20 cellular contexts compared by ENCODE assay signal in the genomic region with DNA sequence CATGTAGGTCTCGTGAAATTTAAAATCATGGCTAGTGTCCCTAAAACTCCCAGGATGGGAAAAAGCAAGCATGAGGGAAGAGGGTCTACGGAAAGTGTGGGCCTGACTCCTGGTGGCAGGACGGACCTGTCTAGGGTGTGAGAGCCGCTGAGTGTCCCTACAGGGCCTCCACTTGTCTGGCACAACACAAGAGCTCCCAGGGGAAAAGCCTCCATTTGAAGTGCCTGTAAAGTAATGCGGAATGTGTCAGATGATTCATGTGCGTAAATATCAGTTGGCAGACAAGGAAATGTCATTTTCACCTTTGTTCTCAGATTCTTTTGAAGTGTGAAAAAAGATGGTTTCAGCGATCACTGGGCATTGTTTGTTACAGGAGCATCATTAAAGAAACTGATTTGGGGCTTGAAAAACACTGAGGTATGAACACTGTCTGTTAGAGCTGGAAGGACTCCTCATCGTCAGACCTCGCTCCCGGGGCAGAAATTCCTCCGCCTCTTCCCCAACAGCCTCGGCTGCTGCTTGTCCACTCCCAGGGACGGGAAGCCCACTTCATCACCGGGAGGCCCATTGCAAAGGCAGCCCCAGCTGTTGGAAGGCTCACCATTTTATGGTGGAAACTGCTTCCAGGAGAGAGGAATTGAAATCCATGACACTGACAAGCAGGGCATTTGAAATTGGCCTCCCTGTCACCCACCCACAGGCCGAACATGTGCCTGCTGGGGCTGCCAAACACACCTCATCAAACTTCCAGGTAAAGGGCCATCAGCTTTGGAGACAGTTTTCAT.
DNase-seq lines count a peak whose midpoint lies in the region; ATAC-seq and TF ChIP-seq lines count a peak whose summit lies in the region.
"Had no signal": no experiment of that assay in that cellular context is flagged by ENCODE, and none has a peak within 500 bp of the region (broad histone marks: within the 10 kb centered on the region; RNA-seq: fewer than 3 reads in every experiment).

No MANE protein-coding gene starts in this region.

- H3K36me3 Mint-ChIP-seq in GM23338 (ENCODE audit: low read depth) = no peaks in the 10 kb centered on the region
- H3K36me3 Mint-ChIP-seq: activated naive CD4-positive, alpha-beta T cell treated with anti-CD3 and anti-CD28 coated beads, Interleukin-2, amount 50 U/mL, for 24 hours had no signal

- no peak overlapping the region for H3K4me3 ChIP-seq in BLaER1 treated with 17β-estradiol and CSF1 and Interleukin-3, amounts not matched to agents 10 nM and 100 nM
- no peak overlapping the region for H3K4me3 ChIP-seq in GM23338
- no peak overlapping the region for H3K4me3 ChIP-seq in PC-9
- H3K4me3 ChIP-seq: lower lobe of right lung had no signal

- H3K27me3 ChIP-seq in BLaER1 treated with 17β-estradiol and CSF1 and Interleukin-3, amounts not matched to agents 10 nM and 100 nM = no peaks in the 10 kb centered on the region
- H3K27me3 ChIP-seq in GM23338 (ENCODE audit: insufficient read depth) (no peaks in the 10 kb centered on the region), PC-9 (ENCODE audit: insufficient read depth, low read depth) (no peaks in the 10 kb centered on the region)

- peaks cover 4% of the 10 kb centered on the region for H3K27me3 Mint-ChIP-seq in GM23338 (ENCODE audit: insufficient read depth, low read depth, poor library complexity)
- H3K27me3 Mint-ChIP-seq: dendritic cell treated with granulocyte-macrophage colony-stimulating factor and Interleukin-4, amounts not matched to agents 40 ng/mL and 50 ng/mL, for 4 days had no signal

- intact Hi-C loops in PC-9 (cut with micrococcal nuclease; ENCODE audit: unreplicated experiment) = no loop called here

- H2AFZ ChIP-seq in GM23338 (no peak overlapping the region), PC-9 (no peak overlapping the region)

- no TSS peak for BruUV-seq in PC-9 (replicated peaks; lab: Mats Ljungman, UMichigan)

- no peak overlapping the region for H3K9ac ChIP-seq in BLaER1 treated with 17β-estradiol and CSF1 and Interleukin-3, amounts not matched to agents 10 nM and 100 nM

- H4K20me1 ChIP-seq in BLaER1 treated with 17β-estradiol and CSF1 and Interleukin-3, amounts not matched to agents 10 nM and 100 nM = no peaks in the 10 kb centered on the region
- H4K20me1 ChIP-seq in GM23338 (replicated peaks; ENCODE audit: insufficient read depth) = no peaks in the 10 kb centered on the region
- no peaks in the 10 kb centered on the region for H4K20me1 ChIP-seq in PC-9 (ENCODE audit: insufficient read depth)

- 0 out of 2 replicates have a peak overlapping the region, but pooled peaks have one; percentile 27 for H3K27ac Mint-ChIP-seq in GM23338
- H3K27ac Mint-ChIP-seq: activated CD4-positive, alpha-beta T cell treated with anti-CD3 and anti-CD28 coated beads, Interleukin-2, amount 10 ng/mL, durations not matched to agents 24 days and 14 days; activated naive CD4-positive, alpha-beta T cell treated with anti-CD3 and anti-CD28 coated beads, Interleukin-2, amount 50 U/mL, for 24 hours; activated T-cell treated with anti-CD3 and anti-CD28 coated beads, Interleukin-2, amount 50 U/mL, for 24 hours; dendritic cell treated with granulocyte-macrophage colony-stimulating factor and Interleukin-4, amounts not matched to agents 40 ng/mL and 50 ng/mL, for 4 days; naive B cell had no signal

- H3K36me3 ChIP-seq in BLaER1 treated with 17β-estradiol and CSF1 and Interleukin-3, amounts not matched to agents 10 nM and 100 nM = no peaks in the 10 kb centered on the region
- H3K36me3 ChIP-seq in GM23338 (ENCODE audit: insufficient read depth) (no peaks in the 10 kb centered on the region), PC-9 (ENCODE audit: low read depth) (no peaks in the 10 kb centered on the region)
- H3K36me3 ChIP-seq: lower lobe of right lung had no signal

- H3F3A ChIP-seq in GM23338 (replicated peaks; ENCODE audit: low read depth) = no peaks in the 10 kb centered on the region
- H3F3A ChIP-seq in PC-9 (ENCODE audit: insufficient read depth, low read depth) = peaks cover 6% of the 10 kb centered on the region; the same call in 1 of the 2 replicates

- peaks cover 13% of the 10 kb centered on the region; the same call in 2 of the 3 replicates for H3K4me1 Mint-ChIP-seq in GM23338
- H3K4me1 Mint-ChIP-seq: activated CD4-positive, alpha-beta T cell treated with anti-CD3 and anti-CD28 coated beads, Interleukin-2, amount 10 ng/mL, durations not matched to agents 24 days and 14 days; activated naive CD4-positive, alpha-beta T cell treated with anti-CD3 and anti-CD28 coated beads, Interleukin-2, amount 50 U/mL, for 24 hours; naive B cell had no signal

- peaks cover 0 to 13% (median 6%) of the 10 kb centered on the region in 10 experiments; a peak in 7 of 20 replicates for H3K4me1 ChIP-seq in BLaER1 treated with 17β-estradiol and CSF1 and Interleukin-3, amounts not matched to agents 10 nM and 100 nM
- H3K4me1 ChIP-seq in GM23338 (ENCODE audit: insufficient read depth) (0 out of 2 replicates have a peak, but pooled peaks cover under 1% of the 10 kb centered on the region), PC-9 (replicated peaks; ENCODE audit: insufficient read depth) (peaks cover 28% of the 10 kb centered on the region)
- H3K4me1 ChIP-seq: lower lobe of right lung had no signal

- peaks cover 0 to 6% (median 1%) of the 10 kb centered on the region in 11 experiments; a peak in 10 of 22 replicates for H3K9me3 ChIP-seq in BLaER1 treated with 17β-estradiol and CSF1 and Interleukin-3, amounts not matched to agents 10 nM and 100 nM (replicated peaks in 1 of 11)
- 0 out of 2 replicates have a peak, but pooled peaks cover 4% of the 10 kb centered on the region for H3K9me3 ChIP-seq in PC-9 (ENCODE audit: insufficient read depth, low read depth)
- H3K9me3 ChIP-seq: lower lobe of right lung had no signal

- DNase-seq in GM23338 (ENCODE audit: low spot score) (no peak), PC-9 (peak in 1 of 2 experiments; percentile 85), left lobe of liver (ENCODE audit: low spot score) (peak; percentile 15), RPMI8226 (no peak), iPS-NIHi7 (ENCODE audit: extremely low spot score) (no peak), GM19240 (ENCODE audit: insufficient read length, low spot score) (no peak)
- DNase-seq: activated CD4-positive, alpha-beta T cell treated with anti-CD3 and anti-CD28 coated beads, Interleukin-2, amount 10 ng/mL, durations not matched to agents 24 days and 14 days; activated T-cell treated with anti-CD3 and anti-CD28 coated beads, Interleukin-2, amount 50 U/mL, for 24 hours; Karpas-422; lower lobe of right lung; naive B cell; NCI-H1105 treated with DMSO at 0.1 percent for 48 hours; NCI-H510A; posterior cingulate gyrus; stimulated activated CD4-positive, alpha-beta T cell treated with anti-CD3 and anti-CD28 coated beads, Interleukin-4, amount 100 ng/mL, for 1 hour; SW 1271 had no signal

- CTCF ChIA-PET in PC-9 (lab: Charles Lee) = no interaction called here

- POLR2A ChIA-PET in PC-9 (lab: Charles Lee; ENCODE audit: unreplicated experiment) = no interaction called here

- no peak for ATAC-seq in GM23338
- ATAC-seq in left lobe of liver = no peak
- ATAC-seq in HG03342 (IDR thresholded peaks at IDR 0.05; ENCODE audit: unreplicated experiment) = no peak

- no peak overlapping the region for H3K4me3 Mint-ChIP-seq in GM23338
- H3K4me3 Mint-ChIP-seq: activated CD4-positive, alpha-beta T cell treated with anti-CD3 and anti-CD28 coated beads, Interleukin-2, amount 10 ng/mL, durations not matched to agents 24 days and 14 days; activated naive CD4-positive, alpha-beta T cell treated with anti-CD3 and anti-CD28 coated beads, Interleukin-2, amount 50 U/mL, for 24 hours; activated T-cell treated with anti-CD3 and anti-CD28 coated beads, Interleukin-2, amount 50 U/mL, for 24 hours; dendritic cell treated with granulocyte-macrophage colony-stimulating factor and Interleukin-4, amounts not matched to agents 40 ng/mL and 50 ng/mL, for 4 days; naive B cell had no signal

- no peak overlapping the region for H3K27ac ChIP-seq in BLaER1 treated with 17β-estradiol and CSF1 and Interleukin-3, amounts not matched to agents 10 nM and 100 nM
- H3K27ac ChIP-seq in GM23338 (ENCODE audit: low read depth) (no peak overlapping the region), PC-9 (peak overlapping the region; percentile 78)
- H3K27ac ChIP-seq: lower lobe of right lung had no signal

- peaks cover 15% of the 10 kb centered on the region for H3K9me3 Mint-ChIP-seq in GM23338
- H3K9me3 Mint-ChIP-seq: activated naive CD4-positive, alpha-beta T cell treated with anti-CD3 and anti-CD28 coated beads, Interleukin-2, amount 50 U/mL, for 24 hours had no signal

- peak overlapping the region in 7 of 11 experiments; percentile 11 to 42 (median 34); a peak in 10 of 22 replicates for H3K4me2 ChIP-seq in BLaER1 treated with 17β-estradiol and CSF1 and Interleukin-3, amounts not matched to agents 10 nM and 100 nM
- H3K4me2 ChIP-seq in GM23338 = no peak overlapping the region
- peak overlapping the region; percentile 49 for H3K4me2 ChIP-seq in PC-9

- H3K79me2 ChIP-seq in GM23338 (replicated peaks; ENCODE audit: insufficient read depth) = no peaks in the 10 kb centered on the region
- H3K79me2 ChIP-seq in PC-9 (ENCODE audit: low read depth) = no peaks in the 10 kb centered on the region

- no peak for TF ChIP-seq CTCF in GM23338 (conservative IDR thresholded peaks at IDR 0.05; ENCODE audit: low read depth in 2 of 2)
- TF ChIP-seq CTCF in PC-9 (conservative IDR thresholded peaks at IDR 0.05) = no peak

- peaks cover 3% of the 10 kb centered on the region; the same call in 1 of the 2 replicates for H3K9me2 ChIP-seq in GM23338 (ENCODE audit: insufficient read depth)
- H3K9me2 ChIP-seq in PC-9 (ENCODE audit: insufficient read depth) = no peaks in the 10 kb centered on the region

TF ChIP-seq in GM23338, 12 proteins besides CTCF, POLR2A, EP300 and RAD21 (continues in another document):
- no peak for TF ChIP-seq NANOG (IDR thresholded peaks at IDR 0.05; ENCODE audit: borderline replicate concordance)
